Comparison of ENCODE assay signal across 8 cellular contexts in genomic region chr7:66655113-66655806, GRCh38. TPM values are rescaled to one million over a fixed set of nuclear protein-coding genes. Genes with fewer than 3 reads are reported as not detected.
DNase-seq lines count a peak whose midpoint lies in the region; ATAC-seq and TF ChIP-seq lines count a peak whose summit lies in the region.
"Not testable (repeated sequence)": the region's sequence is repeated elsewhere in the genome, so short reads cannot be mapped to it uniquely, and the experiment has no call there.

No MANE protein-coding gene starts in this region.

- not testable (repeated sequence) for H3K9me3 Mint-ChIP-seq in endothelial cell (ENCODE audit: unreplicated experiment)

- H3K27me3 Mint-ChIP-seq in endothelial cell (ENCODE audit: unreplicated experiment): peaks cover 19% of the 10 kb centered on the region

- ATAC-seq in GM18868 (IDR thresholded peaks at IDR 0.05; ENCODE audit: unreplicated experiment): peak; percentile 3
- ATAC-seq in HG03139 (IDR thresholded peaks at IDR 0.05; ENCODE audit: unreplicated experiment): peak; percentile 2
- ATAC-seq in left colon: peak; percentile 50

- intact Hi-C loops in left colon (cut with DNase I, micrococcal nuclease): not testable (repeated sequence)

- not testable (repeated sequence) for H2AFZ ChIP-seq in OCI-LY3 (ENCODE audit: low read depth, low read length)

- peaks cover 29% of the 10 kb centered on the region for H3K79me2 ChIP-seq in OCI-LY3 (ENCODE audit: low read length)

- CTCF ChIA-PET in AG04450 (lab: Charles Lee): interaction anchor here (0.7 kb wide), 1 partner anchor 530 kb away, joined by 3 read pairs; no protein-coding TSS in a partner anchor

- H3K27ac Mint-ChIP-seq in endothelial cell (ENCODE audit: unreplicated experiment): peak overlapping the region; percentile 97

- H3K4me2 ChIP-seq in OCI-LY3 (ENCODE audit: low read length): peak overlapping the region; percentile 82

- POLR2A ChIA-PET in AG04450 (lab: Yijun Ruan, JAX): interaction anchor here (0.6 to 2.5 kb wide), 7 partner anchors 14 to 580 kb away, joined by 3 to 17 read pairs (median 4); partner anchors contain the start of genes ASL, KCTD7 and RABGEF1

- peak overlapping the region; percentile 94 for H3K4me3 Mint-ChIP-seq in endothelial cell (ENCODE audit: unreplicated experiment)

- H3K36me3 ChIP-seq in OCI-LY3 (replicated peaks; ENCODE audit: low read depth, low read length): not testable (repeated sequence)

- DNase-seq in AG04450 (ENCODE audit: low read depth, low spot score); retinal pigment epithelial cell (ENCODE audit: low read depth): not testable (repeated sequence)
- DNase-seq in activated T-helper 9 cell treated with anti-CD3 and anti-CD28 coated beads, Interleukin-2, amount 50 U/mL, for 16 hours (ENCODE audit: low read depth): peak; percentile 5
- DNase-seq in endothelial cell (ENCODE audit: low spot score): peak; percentile 46
- peak in 1 of 2 donors; percentile 66 for DNase-seq in left colon

- H3K27me3 ChIP-seq in AG04450 (ENCODE audit: control insufficient read depth, insufficient read depth, low read length); OCI-LY3 (ENCODE audit: low read depth, low read length): not testable (repeated sequence)

- peak overlapping the region; percentile 99 for H3K27ac ChIP-seq in AG04450 (ENCODE audit: low read depth, low read length)
- not testable (repeated sequence) for H3K27ac ChIP-seq in OCI-LY3 (ENCODE audit: low read length)

- not testable (repeated sequence) for H4K20me1 ChIP-seq in OCI-LY3 (ENCODE audit: insufficient read depth, low read length)

- H3K4me1 Mint-ChIP-seq in endothelial cell (ENCODE audit: unreplicated experiment): not testable (repeated sequence)

- H3K9me3 ChIP-seq in AG04450 (ENCODE audit: control insufficient read depth, insufficient read depth, low read length); OCI-LY3 (ENCODE audit: insufficient read depth, low read length): not testable (repeated sequence)

- H3K4me1 ChIP-seq in OCI-LY3 (ENCODE audit: low read length): not testable (repeated sequence)

- H3K4me3 ChIP-seq in AG04450 (ENCODE audit: low read depth, low read length) (peak overlapping the region; percentile 87), OCI-LY3 (ENCODE audit: low read length) (peak overlapping the region; percentile 86), retinal pigment epithelial cell (ENCODE audit: low read length) (peak overlapping the region; percentile 76)

- peak overlapping the region; percentile 89 for H3K9ac ChIP-seq in OCI-LY3 (ENCODE audit: low read length)

- TF ChIP-seq CTCF in AG04450 (IDR thresholded peaks at IDR 0.05; ENCODE audit: low read depth, low read length); OCI-LY3 (IDR thresholded peaks at IDR 0.05; ENCODE audit: low read depth, low read length); endothelial cell (IDR thresholded peaks at IDR 0.05; ENCODE audit: unreplicated experiment): not testable (repeated sequence)
- peak; percentile 6 for TF ChIP-seq CTCF in retinal pigment epithelial cell (conservative IDR thresholded peaks at IDR 0.05; ENCODE audit: low read depth, low read length)

- H3K36me3 Mint-ChIP-seq in endothelial cell (ENCODE audit: low read depth, unreplicated experiment): not testable (repeated sequence)

RNA-seq across cellular contexts. Expression of gene KCTD7, which starts 26.6 kb away (rescaled TPM):
- polyA plus RNA-seq in AG04450 (2011; rRNA removed): 14.7 and 14.8 TPM in 2 replicates
- polyA minus RNA-seq in AG04450 (2011; rRNA and poly(A)+ RNA removed): 13.4 and 17.1 TPM in 2 replicates
- total RNA-seq in endothelial cell (ENCODE audit: unreplicated experiment) (14.6 TPM), left colon (1 to 10 TPM; 5.6 to 8.6 TPM)
